Comparison of ENCODE assay signal across 21 cellular contexts in genomic region chr12:68828669-68829068, GRCh38.
"Had no signal": no experiment of that assay in that cellular context is flagged by ENCODE, and none has a peak within 500 bp of the region (broad histone marks: within the 10 kb centered on the region; RNA-seq: fewer than 3 reads in every experiment).

No MANE protein-coding gene starts in this region.

- DNase-seq: activated CD4-positive, alpha-beta T cell treated with anti-CD3 and anti-CD28 coated beads for 1 hour; activated naive CD4-positive, alpha-beta T cell; effector CD8-positive, alpha-beta T cell; esophagus squamous epithelium; immature natural killer cell; kidney glomerular epithelial cell; left ventricle myocardium superior; naive thymus-derived CD4-positive, alpha-beta T cell; posterior cingulate gyrus; retina; stimulated activated naive CD8-positive, alpha-beta T cell treated with anti-CD3 and anti-CD28 coated beads, Interleukin-15, Interleukin-2, amounts not matched to agents 100 U/mL and 50 U/mL, for 24 hours; SW 1271; T-helper 2 cell; transverse colon; WERI-Rb-1 had no signal

- H3K9me3 Mint-ChIP-seq: activated T-helper 1 cell treated with anti-CD3 and anti-CD28 coated beads, Interleukin-12 subunit alpha, Interleukin-12 subunit beta, Interleukin-2, Interleukin-4 antibody, amounts not matched to agents 30 ng/mL and 10 ng/mL and 1 ng/mL, durations not matched to agents 14 hours and 24 hours and 36 hours; dendritic cell treated with granulocyte-macrophage colony-stimulating factor and Interleukin-4, amounts not matched to agents 40 ng/mL and 50 ng/mL, for 4 days; immature natural killer cell; naive thymus-derived CD4-positive, alpha-beta T cell had no signal

- H3K27ac Mint-ChIP-seq: dendritic cell treated with granulocyte-macrophage colony-stimulating factor and Interleukin-4, amounts not matched to agents 40 ng/mL and 50 ng/mL, for 4 days had no signal

- H3K4me1 ChIP-seq: ascending aorta, breast epithelium, esophagus squamous epithelium, vagina had no signal

- H3K4me3 ChIP-seq: ascending aorta, breast epithelium, esophagus squamous epithelium, transverse colon, vagina had no signal

- H3K27ac ChIP-seq: ascending aorta, breast epithelium, esophagus squamous epithelium, transverse colon, vagina, WERI-Rb-1 had no signal

- FAIRE-seq: endothelial cell of umbilical vein had no signal

- ATAC-seq: left ventricle myocardium superior; naive thymus-derived CD4-positive, alpha-beta T cell; stimulated activated naive CD8-positive, alpha-beta T cell treated with anti-CD3 and anti-CD28 coated beads, Interleukin-15, Interleukin-2, amounts not matched to agents 100 U/mL and 50 U/mL, for 24 hours had no signal

- H3K9me3 ChIP-seq: ascending aorta, breast epithelium, esophagus squamous epithelium, transverse colon, vagina had no signal

- H3K27me3 ChIP-seq: ascending aorta, breast epithelium, esophagus squamous epithelium, transverse colon, vagina had no signal

- H3K27me3 Mint-ChIP-seq: dendritic cell treated with granulocyte-macrophage colony-stimulating factor and Interleukin-4, amounts not matched to agents 40 ng/mL and 50 ng/mL, for 4 days; naive thymus-derived CD4-positive, alpha-beta T cell had no signal

- H3K4me3 Mint-ChIP-seq: activated T-helper 1 cell treated with anti-CD3 and anti-CD28 coated beads, Interleukin-12 subunit alpha, Interleukin-12 subunit beta, Interleukin-2, Interleukin-4 antibody, amounts not matched to agents 30 ng/mL and 10 ng/mL and 1 ng/mL, durations not matched to agents 14 hours and 24 hours and 36 hours; dendritic cell treated with granulocyte-macrophage colony-stimulating factor and Interleukin-4, amounts not matched to agents 40 ng/mL and 50 ng/mL, for 4 days; immature natural killer cell; naive thymus-derived CD4-positive, alpha-beta T cell had no signal

- H3K36me3 ChIP-seq: breast epithelium had no signal
